ENCODE assay signal across 22 cellular contexts in genomic region chr1:167905671-167906070, GRCh38. TPM values are rescaled to one million over a fixed set of nuclear protein-coding genes. Genes with fewer than 3 reads are reported as not detected.
DNase-seq lines count a peak whose midpoint lies in the region; ATAC-seq and TF ChIP-seq lines count a peak whose summit lies in the region.
"Had no signal": no experiment of that assay in that cellular context is flagged by ENCODE, and none has a peak within 500 bp of the region (broad histone marks: within the 10 kb centered on the region; RNA-seq: fewer than 3 reads in every experiment).

No MANE protein-coding gene starts in this region.

- peaks cover 14% of the 10 kb centered on the region for H3K9me3 ChIP-seq in mesodermal cell (ENCODE audit: control insufficient read depth, low read length)
- H3K9me3 ChIP-seq: A549, transverse colon had no signal

- H3K36me3 ChIP-seq in mesodermal cell (ENCODE audit: control insufficient read depth, insufficient read depth, low read length): no peaks in the 10 kb centered on the region
- H3K36me3 ChIP-seq: transverse colon had no signal

- no peak overlapping the region for H3K4me3 ChIP-seq in mesodermal cell (ENCODE audit: extremely low read depth, insufficient read depth, low read length, poor library complexity, severe bottlenecking)
- H3K4me3 ChIP-seq: A549, transverse colon had no signal

- no peak overlapping the region for H3K27ac Mint-ChIP-seq in activated CD4-positive, alpha-beta T cell treated with anti-CD3 and anti-CD28 coated beads, Interleukin-2, amount 10 ng/mL, durations not matched to agents 24 days and 14 days
- H3K27ac Mint-ChIP-seq in endothelial cell (ENCODE audit: unreplicated experiment): peak overlapping the region; percentile 88
- H3K27ac Mint-ChIP-seq: activated B cell treated with CpG ODN at 0.5 μM for 24 hours; activated naive CD8-positive, alpha-beta T cell treated with anti-CD3 and anti-CD28 coated beads, Interleukin-2, amount 10 ng/mL, durations not matched to agents 7 days and 5 days; IgD-negative memory B cell; natural killer cell had no signal

- peak; percentile 24 for DNase-seq in activated CD4-positive, alpha-beta T cell treated with anti-CD3 and anti-CD28 coated beads, Interleukin-2, amount 10 ng/mL, durations not matched to agents 24 days and 14 days
- DNase-seq in activated CD4-positive, alpha-beta T cell treated with anti-CD3 and anti-CD28 coated beads, Interleukin-2, amount 50 U/mL, for 4 hours: no peak
- no peak for DNase-seq in endothelial cell (ENCODE audit: low spot score)
- DNase-seq in activated effector memory CD4-positive, alpha-beta T cell treated with anti-CD3 and anti-CD28 coated beads, Interleukin-2, amount 50 U/mL, for 16 hours: no peak
- no peak for DNase-seq in NCI-H1417 treated with DMSO at 0.1 percent for 48 hours (lab: John Stamatoyannopoulos, UW)
- no peak for DNase-seq in HPDE6-E6E7 (ENCODE audit: extremely low spot score)
- DNase-seq: activated B cell treated with CpG ODN at 0.5 μM for 24 hours; activated CD8-positive, alpha-beta memory T cell treated with anti-CD3 and anti-CD28 coated beads for 24 hours; activated naive CD8-positive, alpha-beta T cell treated with anti-CD3 and anti-CD28 coated beads, Interleukin-2, amount 10 ng/mL, durations not matched to agents 7 days and 5 days; C1 segment of cervical spinal cord; erythroblast; mammary epithelial cell; natural killer cell; NCI-H748 treated with DMSO at 0.1 percent for 48 hours; SIG-M5; stimulated activated CD4-positive, alpha-beta T cell treated with anti-CD3 and anti-CD28 coated beads, Interleukin-15, amount 100 ng/mL, for 24 hours; stimulated activated naive CD4-positive, alpha-beta T cell treated with Interleukin-2 at 50 U/mL for 16 hours; transverse colon had no signal

- intact Hi-C loops in activated CD4-positive, alpha-beta T cell treated with anti-CD3 and anti-CD28 coated beads, Interleukin-2, amount 10 ng/mL, durations not matched to agents 24 days and 14 days (cut with micrococcal nuclease): no loop called here

- H3K27me3 Mint-ChIP-seq in activated CD4-positive, alpha-beta T cell treated with anti-CD3 and anti-CD28 coated beads, Interleukin-2, amount 10 ng/mL, durations not matched to agents 24 days and 14 days: peaks cover 13% of the 10 kb centered on the region
- H3K27me3 Mint-ChIP-seq in endothelial cell (ENCODE audit: unreplicated experiment): peaks cover 1% of the 10 kb centered on the region

- peaks cover 2% of the 10 kb centered on the region for H3K4me1 Mint-ChIP-seq in activated CD4-positive, alpha-beta T cell treated with anti-CD3 and anti-CD28 coated beads, Interleukin-2, amount 10 ng/mL, durations not matched to agents 24 days and 14 days
- H3K4me1 Mint-ChIP-seq in endothelial cell (ENCODE audit: unreplicated experiment): peaks cover 18% of the 10 kb centered on the region
- H3K4me1 Mint-ChIP-seq: activated B cell treated with CpG ODN at 0.5 μM for 24 hours, IgD-negative memory B cell had no signal

- ATAC-seq in HG03460 (IDR thresholded peaks at IDR 0.05; ENCODE audit: unreplicated experiment): no peak
- ATAC-seq: natural killer cell had no signal

- H3K4me1 ChIP-seq in mesodermal cell (ENCODE audit: control insufficient read depth, insufficient read depth, low read length, poor library complexity, severe bottlenecking): peaks cover 17% of the 10 kb centered on the region
- H3K4me1 ChIP-seq: transverse colon had no signal

- H3K9me3 Mint-ChIP-seq in activated CD4-positive, alpha-beta T cell treated with anti-CD3 and anti-CD28 coated beads, Interleukin-2, amount 10 ng/mL, durations not matched to agents 24 days and 14 days: peaks cover 10% of the 10 kb centered on the region
- peaks cover 5% of the 10 kb centered on the region for H3K9me3 Mint-ChIP-seq in endothelial cell (ENCODE audit: unreplicated experiment)

- H3K27ac ChIP-seq in mesodermal cell (ENCODE audit: low read depth, low read length, severe bottlenecking): peak overlapping the region; percentile 76
- H3K27ac ChIP-seq: A549, transverse colon had no signal

- no peaks in the 10 kb centered on the region for H3K36me3 Mint-ChIP-seq in activated CD4-positive, alpha-beta T cell treated with anti-CD3 and anti-CD28 coated beads, Interleukin-2, amount 10 ng/mL, durations not matched to agents 24 days and 14 days (ENCODE audit: low read depth)
- peaks cover 8% of the 10 kb centered on the region for H3K36me3 Mint-ChIP-seq in endothelial cell (ENCODE audit: low read depth, unreplicated experiment)
- H3K36me3 Mint-ChIP-seq: IgD-negative memory B cell, natural killer cell had no signal

- no peak overlapping the region for H3K4me3 Mint-ChIP-seq in activated CD4-positive, alpha-beta T cell treated with anti-CD3 and anti-CD28 coated beads, Interleukin-2, amount 10 ng/mL, durations not matched to agents 24 days and 14 days
- no peak overlapping the region for H3K4me3 Mint-ChIP-seq in endothelial cell (ENCODE audit: unreplicated experiment)
- H3K4me3 Mint-ChIP-seq: activated B cell treated with CpG ODN at 0.5 μM for 24 hours; activated naive CD8-positive, alpha-beta T cell treated with anti-CD3 and anti-CD28 coated beads, Interleukin-2, amount 10 ng/mL, durations not matched to agents 7 days and 5 days; IgD-negative memory B cell; natural killer cell had no signal

- TF ChIP-seq CTCF in endothelial cell (IDR thresholded peaks at IDR 0.05; ENCODE audit: unreplicated experiment): no peak

RNA-seq across cellular contexts. Expression of gene ADCY10, which starts 8.3 kb away (rescaled TPM):
- 0.09 and 0.19 TPM in 2 replicates for total RNA-seq in activated CD4-positive, alpha-beta T cell treated with anti-CD3 and anti-CD28 coated beads, Interleukin-2, amount 10 ng/mL, durations not matched to agents 24 days and 14 days
- 0.31 TPM for total RNA-seq in endothelial cell (ENCODE audit: unreplicated experiment)
- 0.11 TPM for polyA plus RNA-seq in mesodermal cell (2013, experiment 1 of 2)
- 0.15 TPM for polyA plus RNA-seq in mesodermal cell (2013, experiment 2 of 2)

RNA-seq across cellular contexts. Expression of gene DCAF6, which starts 30.8 kb away (rescaled TPM):
- 20.6 and 24.1 TPM in 2 replicates for total RNA-seq in activated CD4-positive, alpha-beta T cell treated with anti-CD3 and anti-CD28 coated beads, Interleukin-2, amount 10 ng/mL, durations not matched to agents 24 days and 14 days
- total RNA-seq in endothelial cell (ENCODE audit: unreplicated experiment): 21.0 TPM
- 18.3 TPM for polyA plus RNA-seq in mesodermal cell (2013, experiment 1 of 2)
- 17.8 TPM for polyA plus RNA-seq in mesodermal cell (2013, experiment 2 of 2)

RNA-seq across cellular contexts. Expression of gene MPC2, which starts 31.2 kb away (rescaled TPM):
- 32.2 and 38.9 TPM in 2 replicates for total RNA-seq in activated CD4-positive, alpha-beta T cell treated with anti-CD3 and anti-CD28 coated beads, Interleukin-2, amount 10 ng/mL, durations not matched to agents 24 days and 14 days
- 33.7 TPM for total RNA-seq in endothelial cell (ENCODE audit: unreplicated experiment)
- 66.9 TPM for polyA plus RNA-seq in mesodermal cell (2013, experiment 1 of 2)
- 63.6 TPM for polyA plus RNA-seq in mesodermal cell (2013, experiment 2 of 2)
